In genomic region chr22:30439836-30440235, GRCh38 we compare ENCODE assay signal across 27 cellular contexts. TPM values are rescaled to one million over a fixed set of nuclear protein-coding genes. Genes with fewer than 3 reads are reported as not detected.
"Had no signal": no experiment of that assay in that cellular context is flagged by ENCODE, and none has a peak within 500 bp of the region (broad histone marks: within the 10 kb centered on the region; RNA-seq: fewer than 3 reads in every experiment).

No MANE protein-coding gene starts in this region.

- H3K4me3 Mint-ChIP-seq: activated CD8-positive, alpha-beta memory T cell treated with anti-CD3 and anti-CD28 coated beads, Interleukin-2, amount 10 ng/mL, durations not matched to agents 7 days and 5 days; activated naive CD8-positive, alpha-beta T cell treated with anti-CD3 and anti-CD28 coated beads, Interleukin-2, amount 50 U/mL, for 24 hours; activated T-cell treated with anti-CD3 and anti-CD28 coated beads, Interleukin-2, amount 50 U/mL, for 24 hours; activated T-helper 1 cell treated with anti-CD3 and anti-CD28 coated beads, Interleukin-12 subunit alpha, Interleukin-12 subunit beta, Interleukin-2, Interleukin-4 antibody, amounts not matched to agents 30 ng/mL and 10 ng/mL and 1 ng/mL, durations not matched to agents 14 hours and 24 hours and 36 hours; WTC11 had no signal

- H3K27ac ChIP-seq: ascending aorta, body of pancreas, Peyer's patch had no signal

- H3K27ac Mint-ChIP-seq: activated CD8-positive, alpha-beta memory T cell treated with anti-CD3 and anti-CD28 coated beads, Interleukin-2, amount 10 ng/mL, durations not matched to agents 7 days and 5 days; activated naive CD8-positive, alpha-beta T cell treated with anti-CD3 and anti-CD28 coated beads, Interleukin-2, amount 50 U/mL, for 24 hours; activated T-cell treated with anti-CD3 and anti-CD28 coated beads, Interleukin-2, amount 50 U/mL, for 24 hours; activated T-helper 1 cell treated with anti-CD3 and anti-CD28 coated beads, Interleukin-12 subunit alpha, Interleukin-12 subunit beta, Interleukin-2, Interleukin-4 antibody, amounts not matched to agents 30 ng/mL and 10 ng/mL and 1 ng/mL, durations not matched to agents 14 hours and 24 hours and 36 hours; WTC11 had no signal

- ATAC-seq: activated CD8-positive, alpha-beta memory T cell treated with anti-CD3 and anti-CD28 coated beads, Interleukin-2, amount 10 ng/mL, durations not matched to agents 7 days and 5 days; activated naive CD4-positive, alpha-beta T cell treated with anti-CD3 and anti-CD28 coated beads, Interleukin-2, amount 50 U/mL, for 72 hours; activated naive CD8-positive, alpha-beta T cell treated with anti-CD3 and anti-CD28 coated beads, Interleukin-2, amount 50 U/mL, for 24 hours; body of pancreas; T-helper 17 cell; WTC11 had no signal

- DNase-seq: activated CD4-positive, alpha-beta T cell treated with anti-CD3 and anti-CD28 coated beads for 48 hours; activated CD4-positive, alpha-beta T cell treated with anti-CD3 and anti-CD28 coated beads, Interleukin-2, amount 50 U/mL, for 4 hours; activated CD4-positive, CD25-positive, alpha-beta regulatory T cell treated with anti-CD3 and anti-CD28 coated beads, Interleukin-2, amount 50 U/mL, for 72 hours; activated CD8-positive, alpha-beta memory T cell treated with anti-CD3 and anti-CD28 coated beads, Interleukin-2, amount 10 ng/mL, durations not matched to agents 7 days and 5 days; activated effector memory CD4-positive, alpha-beta T cell treated with Interleukin-2 at 50 U/mL for 16 hours; activated naive CD4-positive, alpha-beta T cell; activated naive CD8-positive, alpha-beta T cell treated with anti-CD3 and anti-CD28 coated beads, Interleukin-2, amount 50 U/mL, for 24 hours; activated T-cell treated with anti-CD3 and anti-CD28 coated beads, Interleukin-2, amount 50 U/mL, for 24 hours; amniotic stem cell; body of pancreas; KG1; NCI-H1092; NCI-H1417 treated with DMSO at 0.1 percent for 48 hours; NCI-H1694 treated with DMSO at 0.1 percent for 48 hours; NCI-H2029 treated with DMSO at 0.1 percent for 48 hours; NCI-H510A treated with DMSO at 0.1 percent for 48 hours; SHP77 treated with DMSO at 0.1 percent for 48 hours; T-helper 17 cell; T-helper 9 cell had no signal

RNA-seq across cellular contexts. Expression of gene SEC14L3, which starts 32.0 kb away (rescaled TPM):
- total RNA-seq: activated CD8-positive, alpha-beta memory T cell treated with anti-CD3 and anti-CD28 coated beads, Interleukin-2, amount 10 ng/mL, durations not matched to agents 7 days and 5 days; activated naive CD4-positive, alpha-beta T cell treated with anti-CD3 and anti-CD28 coated beads, Interleukin-2, amount 50 U/mL, for 72 hours; activated T-helper 1 cell treated with anti-CD3 and anti-CD28 coated beads, Interleukin-12 subunit alpha, Interleukin-12 subunit beta, Interleukin-2, Interleukin-4 antibody, amounts not matched to agents 30 ng/mL and 10 ng/mL and 1 ng/mL, durations not matched to agents 14 hours and 24 hours and 36 hours; ascending aorta; body of pancreas; LHCN-M2; M059J; Peyer's patch; SK-MEL-5; T-helper 17 cell; WTC11 had no signal
